ENCODE assay signal across 3 cellular contexts in the genomic region with DNA sequence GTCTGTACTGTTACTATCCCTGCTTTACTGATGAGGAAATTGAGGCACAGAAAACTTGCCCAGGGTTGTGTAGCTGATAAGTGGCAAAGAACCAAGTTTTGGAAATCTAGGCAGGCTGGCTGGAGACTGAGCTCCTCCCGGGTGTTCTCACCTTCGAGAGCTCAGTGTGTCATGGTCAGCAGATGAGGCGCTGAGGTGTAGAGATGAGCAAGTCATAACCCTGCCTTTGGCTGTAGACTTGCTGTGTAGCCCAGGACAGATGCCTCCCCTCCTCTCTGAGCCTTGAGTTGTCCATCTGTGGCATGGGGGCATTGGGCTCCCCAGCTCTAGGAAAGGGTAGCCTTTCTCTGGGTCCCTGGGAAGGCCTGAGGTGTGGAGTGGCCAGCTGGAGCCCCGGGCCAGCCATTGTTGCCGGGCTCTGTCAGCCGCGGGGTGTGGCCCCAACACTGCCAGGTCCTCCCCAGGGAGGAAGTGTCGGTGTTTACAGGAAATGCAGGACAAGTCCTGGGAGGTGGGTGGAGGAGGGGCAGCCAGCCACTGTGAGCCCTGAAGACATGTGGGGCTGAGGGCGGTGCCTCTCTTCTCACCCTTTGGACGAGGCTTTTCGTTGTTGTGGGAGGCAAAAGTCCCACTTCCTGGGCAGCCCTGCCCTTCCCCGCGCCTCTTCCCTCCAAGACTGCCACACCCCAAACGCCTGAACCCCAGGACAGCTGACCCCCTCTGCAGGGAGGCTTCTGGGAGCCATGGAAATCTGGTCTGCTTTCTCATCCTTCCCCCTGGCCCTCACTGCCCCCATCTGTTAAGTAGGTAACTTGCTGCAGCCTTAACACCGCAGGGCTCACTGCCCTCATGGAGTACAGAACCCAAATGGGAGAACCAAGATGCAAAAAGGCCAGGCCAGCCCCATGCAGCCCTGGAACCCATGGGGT.
TF ChIP-seq lines count a peak whose summit lies in the region.

No MANE protein-coding gene starts in this region.

TF ChIP-seq in HCT116, 20 proteins besides CTCF, POLR2A, EP300 and RAD21:
- TF ChIP-seq MAX (IDR thresholded peaks at IDR 0.05) (peak; percentile 65), YY1 (IDR thresholded peaks at IDR 0.05; ENCODE audit: extremely low read depth, insufficient replicate concordance, low read depth, low read length) (peak; percentile 29), FOSL1 (IDR thresholded peaks at IDR 0.05; ENCODE audit: low read depth) (no peak), POLR2AphosphoS5 (IDR thresholded peaks at IDR 0.05; ENCODE audit: low read depth, low read length) (peak; percentile 59; the same call in 1 of the 2 replicates), SIN3A (IDR thresholded peaks at IDR 0.05; ENCODE audit: low read depth) (no peak), SP1 (IDR thresholded peaks at IDR 0.05; ENCODE audit: low read depth) (no peak)

TF ChIP-seq in K562, 482 proteins besides CTCF, POLR2A, EP300 and RAD21 (continues in another document):
- TF ChIP-seq SOX6 (IDR thresholded peaks at IDR 0.05) (peak; percentile 38; the same call in 1 of the 2 replicates), DPF2 (IDR thresholded peaks at IDR 0.05) (no peak), MYC (IDR thresholded peaks at IDR 0.05; ENCODE audit: low read depth, low read length) (peak; percentile 50; the same call in 1 of the 2 replicates), MYC (CRISPR knock-in tag; IDR thresholded peaks at IDR 0.05; ENCODE audit: borderline replicate concordance, low read depth) (no peak), NRF1 (conservative IDR thresholded peaks at IDR 0.05 in 1 of 2, IDR thresholded peaks at IDR 0.05 in 1 of 2) (0 out of 4 replicates have a peak, but pooled peaks of 1 of the 2 experiments have one; percentile 18), CCNT2 (IDR thresholded peaks at IDR 0.05; ENCODE audit: borderline replicate concordance, extremely low read depth, insufficient read length, low read depth, low read length) (no peak), VEZF1 (CRISPR knock-in tag; IDR thresholded peaks at IDR 0.05) (peak; percentile 31; the same call in 1 of the 2 replicates), KDM4B (IDR thresholded peaks at IDR 0.05; ENCODE audit: borderline replicate concordance in 2 of 2, low read depth in 1 of 2) (no peak), BMI1 (IDR thresholded peaks at IDR 0.05; ENCODE audit: low read length) (no peak), ZNF280A (IDR thresholded peaks at IDR 0.05; ENCODE audit: low read depth, partially characterized antibody) (no peak), ZC3H4 (CRISPR knock-in tag; IDR thresholded peaks at IDR 0.05; ENCODE audit: borderline replicate concordance) (no peak), PML (IDR thresholded peaks at IDR 0.05; ENCODE audit: low read length) (no peak), HEY1 (CRISPR knock-in tag; IDR thresholded peaks at IDR 0.05; ENCODE audit: borderline replicate concordance) (no peak), SMAD3 (CRISPR knock-in tag; conservative IDR thresholded peaks at IDR 0.05) (no peak), KLF1 (tag; IDR thresholded peaks at IDR 0.05) (peak; percentile 89), ETV5 (CRISPR knock-in tag; IDR thresholded peaks at IDR 0.05; ENCODE audit: low read depth) (peak; percentile 47; the same call in 1 of the 2 replicates), TEAD4 (IDR thresholded peaks at IDR 0.05; ENCODE audit: low read length) (no peak), TEAD4 (CRISPR knock-in tag; IDR thresholded peaks at IDR 0.05; ENCODE audit: borderline replicate concordance) (no peak), COPS2 (conservative IDR thresholded peaks at IDR 0.05) (no peak), ATF1 (CRISPR knock-in tag; IDR thresholded peaks at IDR 0.05) (no peak), ATF1 (tag; IDR thresholded peaks at IDR 0.05) (peak; percentile 18; the same call in 1 of the 2 replicates), XRCC3 (IDR thresholded peaks at IDR 0.05) (no peak), JUND (IDR thresholded peaks at IDR 0.05; ENCODE audit: borderline replicate concordance, low read depth, low read length) (0 out of 2 replicates have a peak, but pooled peaks have one; percentile 8), JUND (tag; IDR thresholded peaks at IDR 0.05; ENCODE audit: borderline replicate concordance, low read depth, low read length) (no peak), ZNF589 (CRISPR knock-in tag; IDR thresholded peaks at IDR 0.05; ENCODE audit: low read depth) (peak; percentile 60; the same call in 1 of the 2 replicates), GABPA (tag; conservative IDR thresholded peaks at IDR 0.05; ENCODE audit: low read depth) (peak; percentile 80), L3MBTL2 (IDR thresholded peaks at IDR 0.05) (peak; percentile 97), RBFOX2 (IDR thresholded peaks at IDR 0.05; ENCODE audit: low read depth, low read length) (peak; percentile 71), ARID1B (IDR thresholded peaks at IDR 0.05) (peak; percentile 23; the same call in 1 of the 2 replicates)
- TF ChIP-seq, protein P1, sequence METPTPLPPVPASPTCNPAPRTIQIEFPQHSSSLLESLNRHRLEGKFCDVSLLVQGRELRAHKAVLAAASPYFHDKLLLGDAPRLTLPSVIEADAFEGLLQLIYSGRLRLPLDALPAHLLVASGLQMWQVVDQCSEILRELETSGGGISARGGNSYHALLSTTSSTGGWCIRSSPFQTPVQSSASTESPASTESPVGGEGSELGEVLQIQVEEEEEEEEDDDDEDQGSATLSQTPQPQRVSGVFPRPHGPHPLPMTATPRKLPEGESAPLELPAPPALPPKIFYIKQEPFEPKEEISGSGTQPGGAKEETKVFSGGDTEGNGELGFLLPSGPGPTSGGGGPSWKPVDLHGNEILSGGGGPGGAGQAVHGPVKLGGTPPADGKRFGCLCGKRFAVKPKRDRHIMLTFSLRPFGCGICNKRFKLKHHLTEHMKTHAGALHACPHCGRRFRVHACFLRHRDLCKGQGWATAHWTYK (CRISPR knock-in tag; IDR thresholded peaks at IDR 0.05) = 0 out of 2 replicates have a peak, but pooled peaks have one; percentile 55

TF ChIP-seq in HepG2, 621 proteins besides CTCF, POLR2A, EP300 and RAD21:
- TF ChIP-seq TEAD3 (CRISPR knock-in tag; optimal IDR thresholded peaks at IDR 0.05; ENCODE audit: borderline replicate concordance) (no peak), ZEB1 (IDR thresholded peaks at IDR 0.05; ENCODE audit: insufficient replicate concordance, low read depth) (no peak), ZNF292 (CRISPR knock-in tag; IDR thresholded peaks at IDR 0.05; ENCODE audit: borderline replicate concordance, low read depth) (no peak), ELF1 (CRISPR knock-in tag; IDR thresholded peaks at IDR 0.05) (0 out of 2 replicates have a peak, but pooled peaks have one; percentile 21), FOXP1 (IDR thresholded peaks at IDR 0.05) (no peak), FOXP1 (CRISPR knock-in tag; IDR thresholded peaks at IDR 0.05) (peak; percentile 21; the same call in 1 of the 2 replicates), FOXO1 (CRISPR knock-in tag; IDR thresholded peaks at IDR 0.05) (0 out of 2 replicates have a peak, but pooled peaks have one; percentile 15), ZNF557 (CRISPR knock-in tag; IDR thresholded peaks at IDR 0.05) (no peak), DNMT3B (CRISPR knock-in tag; conservative IDR thresholded peaks at IDR 0.05) (no peak), GABPB1 (CRISPR knock-in tag; IDR thresholded peaks at IDR 0.05) (peak; percentile 60), ZNF687 (CRISPR knock-in tag; IDR thresholded peaks at IDR 0.05) (peak; percentile 23; the same call in 1 of the 2 replicates), YY1 (IDR thresholded peaks at IDR 0.05; ENCODE audit: insufficient read depth, insufficient replicate concordance, low read depth, low read length) (no peak), GABPA (IDR thresholded peaks at IDR 0.05; ENCODE audit: low read depth, low read length) (0 out of 2 replicates have a peak, but pooled peaks have one; percentile 25), GABPA (CRISPR knock-in tag; IDR thresholded peaks at IDR 0.05; ENCODE audit: low read depth) (peak; percentile 71), ZNF234 (CRISPR knock-in tag; conservative IDR thresholded peaks at IDR 0.05) (no peak), ARHGAP35 (CRISPR knock-in tag; IDR thresholded peaks at IDR 0.05; ENCODE audit: borderline replicate concordance) (no peak)
- TF ChIP-seq, protein P2, sequence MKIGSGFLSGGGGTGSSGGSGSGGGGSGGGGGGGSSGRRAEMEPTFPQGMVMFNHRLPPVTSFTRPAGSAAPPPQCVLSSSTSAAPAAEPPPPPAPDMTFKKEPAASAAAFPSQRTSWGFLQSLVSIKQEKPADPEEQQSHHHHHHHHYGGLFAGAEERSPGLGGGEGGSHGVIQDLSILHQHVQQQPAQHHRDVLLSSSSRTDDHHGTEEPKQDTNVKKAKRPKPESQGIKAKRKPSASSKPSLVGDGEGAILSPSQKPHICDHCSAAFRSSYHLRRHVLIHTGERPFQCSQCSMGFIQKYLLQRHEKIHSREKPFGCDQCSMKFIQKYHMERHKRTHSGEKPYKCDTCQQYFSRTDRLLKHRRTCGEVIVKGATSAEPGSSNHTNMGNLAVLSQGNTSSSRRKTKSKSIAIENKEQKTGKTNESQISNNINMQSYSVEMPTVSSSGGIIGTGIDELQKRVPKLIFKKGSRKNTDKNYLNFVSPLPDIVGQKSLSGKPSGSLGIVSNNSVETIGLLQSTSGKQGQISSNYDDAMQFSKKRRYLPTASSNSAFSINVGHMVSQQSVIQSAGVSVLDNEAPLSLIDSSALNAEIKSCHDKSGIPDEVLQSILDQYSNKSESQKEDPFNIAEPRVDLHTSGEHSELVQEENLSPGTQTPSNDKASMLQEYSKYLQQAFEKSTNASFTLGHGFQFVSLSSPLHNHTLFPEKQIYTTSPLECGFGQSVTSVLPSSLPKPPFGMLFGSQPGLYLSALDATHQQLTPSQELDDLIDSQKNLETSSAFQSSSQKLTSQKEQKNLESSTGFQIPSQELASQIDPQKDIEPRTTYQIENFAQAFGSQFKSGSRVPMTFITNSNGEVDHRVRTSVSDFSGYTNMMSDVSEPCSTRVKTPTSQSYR (CRISPR knock-in tag; IDR thresholded peaks at IDR 0.05; ENCODE audit: borderline replicate concordance) = 0 out of 2 replicates have a peak, but pooled peaks have one; percentile 12
- TF ChIP-seq, protein P3, sequence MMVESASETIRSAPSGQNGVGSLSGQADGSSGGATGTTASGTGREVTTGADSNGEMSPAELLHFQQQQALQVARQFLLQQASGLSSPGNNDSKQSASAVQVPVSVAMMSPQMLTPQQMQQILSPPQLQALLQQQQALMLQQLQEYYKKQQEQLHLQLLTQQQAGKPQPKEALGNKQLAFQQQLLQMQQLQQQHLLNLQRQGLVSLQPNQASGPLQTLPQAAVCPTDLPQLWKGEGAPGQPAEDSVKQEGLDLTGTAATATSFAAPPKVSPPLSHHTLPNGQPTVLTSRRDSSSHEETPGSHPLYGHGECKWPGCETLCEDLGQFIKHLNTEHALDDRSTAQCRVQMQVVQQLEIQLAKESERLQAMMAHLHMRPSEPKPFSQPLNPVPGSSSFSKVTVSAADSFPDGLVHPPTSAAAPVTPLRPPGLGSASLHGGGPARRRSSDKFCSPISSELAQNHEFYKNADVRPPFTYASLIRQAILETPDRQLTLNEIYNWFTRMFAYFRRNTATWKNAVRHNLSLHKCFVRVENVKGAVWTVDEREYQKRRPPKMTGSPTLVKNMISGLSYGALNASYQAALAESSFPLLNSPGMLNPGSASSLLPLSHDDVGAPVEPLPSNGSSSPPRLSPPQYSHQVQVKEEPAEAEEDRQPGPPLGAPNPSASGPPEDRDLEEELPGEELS (CRISPR knock-in tag; IDR thresholded peaks at IDR 0.05) = 0 out of 2 replicates have a peak, but pooled peaks have one; percentile 48
- TF ChIP-seq, protein P4, sequence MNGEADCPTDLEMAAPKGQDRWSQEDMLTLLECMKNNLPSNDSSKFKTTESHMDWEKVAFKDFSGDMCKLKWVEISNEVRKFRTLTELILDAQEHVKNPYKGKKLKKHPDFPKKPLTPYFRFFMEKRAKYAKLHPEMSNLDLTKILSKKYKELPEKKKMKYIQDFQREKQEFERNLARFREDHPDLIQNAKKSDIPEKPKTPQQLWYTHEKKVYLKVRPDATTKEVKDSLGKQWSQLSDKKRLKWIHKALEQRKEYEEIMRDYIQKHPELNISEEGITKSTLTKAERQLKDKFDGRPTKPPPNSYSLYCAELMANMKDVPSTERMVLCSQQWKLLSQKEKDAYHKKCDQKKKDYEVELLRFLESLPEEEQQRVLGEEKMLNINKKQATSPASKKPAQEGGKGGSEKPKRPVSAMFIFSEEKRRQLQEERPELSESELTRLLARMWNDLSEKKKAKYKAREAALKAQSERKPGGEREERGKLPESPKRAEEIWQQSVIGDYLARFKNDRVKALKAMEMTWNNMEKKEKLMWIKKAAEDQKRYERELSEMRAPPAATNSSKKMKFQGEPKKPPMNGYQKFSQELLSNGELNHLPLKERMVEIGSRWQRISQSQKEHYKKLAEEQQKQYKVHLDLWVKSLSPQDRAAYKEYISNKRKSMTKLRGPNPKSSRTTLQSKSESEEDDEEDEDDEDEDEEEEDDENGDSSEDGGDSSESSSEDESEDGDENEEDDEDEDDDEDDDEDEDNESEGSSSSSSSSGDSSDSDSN (CRISPR knock-in tag; IDR thresholded peaks at IDR 0.05) = no peak
TF ChIP-seq in HepG2: peak in this region for 8.
